ENCODE assay signal across 8 cellular contexts in the genomic region with DNA sequence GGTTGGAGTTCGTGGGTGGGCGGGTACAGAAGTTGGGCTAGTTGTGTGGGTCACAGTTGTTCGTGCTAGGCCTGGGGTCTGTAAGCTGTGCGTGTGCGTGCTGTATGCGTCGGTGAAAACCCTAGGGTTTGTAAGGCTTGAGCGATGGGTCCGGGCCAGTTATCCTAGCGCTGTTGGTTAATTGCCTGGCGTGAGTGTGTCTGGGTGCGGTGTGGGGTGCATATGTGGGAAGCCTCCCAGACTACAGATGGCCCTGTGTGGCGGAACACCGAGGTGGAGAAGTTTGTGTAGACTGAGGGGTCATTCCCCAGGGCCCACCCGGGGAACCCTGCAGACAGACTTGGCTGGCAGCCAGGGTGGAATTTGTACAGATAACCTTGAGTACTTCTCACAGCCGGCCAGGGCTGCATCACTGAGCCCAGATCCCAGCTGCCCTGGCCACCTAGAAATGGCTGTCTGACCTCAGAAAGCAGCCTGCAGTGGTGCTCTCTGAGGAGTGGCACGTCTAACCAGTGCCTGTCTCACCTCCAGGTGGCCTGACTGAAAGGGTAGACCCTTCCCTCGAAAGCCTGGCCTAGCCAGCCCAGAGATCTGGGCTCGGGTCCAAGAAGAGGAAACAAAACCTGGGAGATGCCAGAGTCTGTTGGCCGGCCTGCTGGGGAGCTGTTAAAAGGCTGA. TPM values are rescaled to one million over a fixed set of nuclear protein-coding genes. Genes with fewer than 3 reads are reported as not detected.
DNase-seq lines count a peak whose midpoint lies in the region; ATAC-seq, FAIRE-seq and TF ChIP-seq lines count a peak whose summit lies in the region.

No MANE protein-coding gene starts in this region.

- H3K36me3 ChIP-seq in ACC112 (ENCODE audit: insufficient read depth, low read length) (no peaks in the 10 kb centered on the region), pancreas (peaks cover 0 to 13% (median 0%) of the 10 kb centered on the region in 3 donors)

- peak; percentile 10 for TF ChIP-seq CTCF in GM12873 (IDR thresholded peaks at IDR 0.05; ENCODE audit: insufficient read depth, low read depth, low read length, missing control alignments)
- TF ChIP-seq CTCF in glutamatergic neuron (IDR thresholded peaks at IDR 0.05; ENCODE audit: partially characterized antibody, unreplicated experiment) = no peak
- no peak for TF ChIP-seq CTCF in pancreas (IDR thresholded peaks at IDR 0.05)

- H3K4me3 Mint-ChIP-seq in activated T-cell treated with anti-CD3 and anti-CD28 coated beads, Interleukin-2, amount 50 U/mL, for 72 hours = peak overlapping the region; percentile 82 to 98
- H3K4me3 Mint-ChIP-seq in glutamatergic neuron (ENCODE audit: unreplicated experiment) = peak overlapping the region; percentile 83

- peaks cover 48% of the 10 kb centered on the region for H3K4me1 Mint-ChIP-seq in activated T-cell treated with anti-CD3 and anti-CD28 coated beads, Interleukin-2, amount 50 U/mL, for 72 hours (ENCODE audit: low read depth)
- peaks cover 5% of the 10 kb centered on the region for H3K4me1 Mint-ChIP-seq in glutamatergic neuron (ENCODE audit: low read depth, unreplicated experiment)

- H3K4me1 ChIP-seq in ACC112 (ENCODE audit: control insufficient read depth, insufficient read depth, low read length, unreplicated experiment) (peaks cover 4% of the 10 kb centered on the region), pancreas (peaks cover 6% of the 10 kb centered on the region in 3 donors)

- peaks cover 8 to 21% of the 10 kb centered on the region in 2 donors for H3K36me3 Mint-ChIP-seq in activated T-cell treated with anti-CD3 and anti-CD28 coated beads, Interleukin-2, amount 50 U/mL, for 72 hours (ENCODE audit: insufficient read depth in 2 of 2)
- H3K36me3 Mint-ChIP-seq in glutamatergic neuron (ENCODE audit: unreplicated experiment) = no peaks in the 10 kb centered on the region

- no peaks in the 10 kb centered on the region for H3K9me3 Mint-ChIP-seq in activated T-cell treated with anti-CD3 and anti-CD28 coated beads, Interleukin-2, amount 50 U/mL, for 72 hours
- H3K9me3 Mint-ChIP-seq in glutamatergic neuron (ENCODE audit: unreplicated experiment) = peaks cover 2% of the 10 kb centered on the region

- H3K27ac ChIP-seq in ACC112 (ENCODE audit: low read depth, low read length) = no peak overlapping the region
- H3K27ac ChIP-seq in pancreas = peak overlapping the region; percentile 89 to 93 (median 90)

- no peak for FAIRE-seq in pancreas (lab: Jason Lieb, UNC)

- no peak for ATAC-seq in activated T-cell treated with anti-CD3 and anti-CD28 coated beads, Interleukin-2, amount 50 U/mL, for 72 hours (replicated peaks in 1 of 2)
- peak; percentile 18 to 43 (median 34) for ATAC-seq in pancreas
- ATAC-seq in HG03280 (IDR thresholded peaks at IDR 0.05; ENCODE audit: unreplicated experiment) = no peak

- H2AFZ ChIP-seq in ACC112 (ENCODE audit: low read length, unreplicated experiment) = peak overlapping the region; percentile 66

- no peaks in the 10 kb centered on the region for H3K27me3 Mint-ChIP-seq in activated T-cell treated with anti-CD3 and anti-CD28 coated beads, Interleukin-2, amount 50 U/mL, for 72 hours (ENCODE audit: low read depth)
- H3K27me3 Mint-ChIP-seq in glutamatergic neuron (ENCODE audit: unreplicated experiment) = peaks cover 17% of the 10 kb centered on the region

- no peaks in the 10 kb centered on the region for H3K9me3 ChIP-seq in pancreas

- H3K27me3 ChIP-seq in ACC112 (ENCODE audit: insufficient read depth, low read length) (no peaks in the 10 kb centered on the region), pancreas (no peaks in the 10 kb centered on the region)

- H3K27ac Mint-ChIP-seq in activated T-cell treated with anti-CD3 and anti-CD28 coated beads, Interleukin-2, amount 50 U/mL, for 72 hours = peak overlapping the region; percentile 74
- peak overlapping the region; percentile 50 for H3K27ac Mint-ChIP-seq in glutamatergic neuron (ENCODE audit: unreplicated experiment)

- DNase-seq in NCI-H2081 treated with DMSO at 0.1 percent for 48 hours (lab: John Stamatoyannopoulos, UW) = peak; percentile 9
- peak in 1 of 2 donors; percentile 24 for DNase-seq in activated T-cell treated with anti-CD3 and anti-CD28 coated beads, Interleukin-2, amount 50 U/mL, for 72 hours
- DNase-seq in glutamatergic neuron = peak; percentile 46
- DNase-seq in pancreas = peak; percentile 58 to 87 (median 68)
- no peak for DNase-seq in activated CD4-positive, CD25-positive, alpha-beta regulatory T cell (lab: John Stamatoyannopoulos, UW)

- WGBS in pancreas, 2 donors = 4 to 7% methylated on average over 20 of the region's 20 CpGs

- intact Hi-C loops in pancreas (cut with DNase I) = no loop called here

- H3K79me2 ChIP-seq in ACC112 (ENCODE audit: control insufficient read depth, insufficient read depth, low read length, unreplicated experiment) = peaks cover 9% of the 10 kb centered on the region

- H3K4me3 ChIP-seq in ACC112 (ENCODE audit: low read depth, low read length) (peak overlapping the region; percentile 85), pancreas (peak overlapping the region in 3 of 4 donors; percentile 81 to 84 (median 82))

RNA-seq across cellular contexts. Expression of gene TGIF2, which starts 1.8 kb away (rescaled TPM):
- total RNA-seq in activated T-cell treated with anti-CD3 and anti-CD28 coated beads, Interleukin-2, amount 50 U/mL, for 72 hours = 10 to 100 TPM; 47.3 to 58.4 TPM
- 10.1 TPM for total RNA-seq in glutamatergic neuron (ENCODE audit: unreplicated experiment)
- total RNA-seq in pancreas = 10 to 100 TPM; 10.9 to 18.9 (median 14.5) TPM
- 1 to 10 TPM; 5.7 to 9.2 TPM for polyA plus RNA-seq in pancreas

RNA-seq across cellular contexts. Expression of gene RAB5IF, which starts 30.4 kb away (rescaled TPM):
- 10 to 100 TPM; 78.2 to 88.3 TPM for total RNA-seq in activated T-cell treated with anti-CD3 and anti-CD28 coated beads, Interleukin-2, amount 50 U/mL, for 72 hours
- total RNA-seq in glutamatergic neuron (ENCODE audit: unreplicated experiment) (48.9 TPM), pancreas (10 to 100 TPM; 22.2 to 36.4 (median 26.5) TPM)
- polyA plus RNA-seq in pancreas = 10 to 100 TPM; 31.8 to 45.1 TPM

RNA-seq across cellular contexts. Expression of gene MYL9, which starts 33.9 kb away (rescaled TPM):
- 1 to 10 TPM in 1 of 2 donors, under 1 TPM in 1; 0.62 to 2.0 TPM for total RNA-seq in activated T-cell treated with anti-CD3 and anti-CD28 coated beads, Interleukin-2, amount 50 U/mL, for 72 hours
- total RNA-seq in glutamatergic neuron (ENCODE audit: unreplicated experiment) = 2.0 TPM
- total RNA-seq in pancreas = 10 to 100 TPM in 5 of 6 donors, 1 to 10 TPM in 1; 9.9 to 62.2 (median 20.1) TPM
- polyA plus RNA-seq in pancreas = 100 to 1,000 TPM in 1 of 2 donors, 10 to 100 TPM in 1; 64.9 to 122 TPM

Comparison
In these comparisons a context has a peak if more than half of its experiments do, and no peak if none do; other contexts are left out.
1. DNase-seq: peak in NCI-H2081 treated with DMSO at 0.1 percent for 48 hours (single experiment), glutamatergic neuron (single experiment) and pancreas (6 of 6); none in activated CD4-positive, CD25-positive, alpha-beta regulatory T cell (0 of 4).
2. ATAC-seq: peak in pancreas (4 of 4); none in activated T-cell treated with anti-CD3 and anti-CD28 coated beads, Interleukin-2, amount 50 U/mL, for 72 hours (0 of 2) and HG03280 (single experiment).